In genomic region chr14:34449819-34450541, GRCh38 we compare ENCODE assay signal across 13 cellular contexts.
"Had no signal": no experiment of that assay in that cellular context is flagged by ENCODE, and none has a peak within 500 bp of the region (broad histone marks: within the 10 kb centered on the region; RNA-seq: fewer than 3 reads in every experiment).

No MANE protein-coding gene starts in this region.

- H3K36me3 ChIP-seq: breast epithelium had no signal

- H3K9me3 ChIP-seq: breast epithelium, suprapubic skin, upper lobe of left lung had no signal

- H3K27me3 ChIP-seq: breast epithelium, foreskin keratinocyte, suprapubic skin, upper lobe of left lung had no signal

- ATAC-seq: activated CD4-positive, alpha-beta T cell treated with anti-CD3 and anti-CD28 coated beads for 36 hours; activated CD8-positive, alpha-beta T cell treated with anti-CD3 and anti-CD28 coated beads for 36 hours; foreskin keratinocyte; stimulated activated naive CD8-positive, alpha-beta T cell treated with anti-CD3 and anti-CD28 coated beads, Interleukin-15, Interleukin-2, amounts not matched to agents 100 U/mL and 50 U/mL, for 24 hours had no signal

- H3K4me3 ChIP-seq: breast epithelium, suprapubic skin, upper lobe of left lung had no signal

- DNase-seq: activated CD4-positive, alpha-beta T cell treated with anti-CD3 and anti-CD28 coated beads for 36 hours; activated CD8-positive, alpha-beta memory T cell treated with anti-CD3 and anti-CD28 coated beads, Interleukin-2, amount 50 U/mL, for 4 hours; activated CD8-positive, alpha-beta T cell treated with anti-CD3 and anti-CD28 coated beads for 36 hours; activated naive CD4-positive, alpha-beta T cell; aorta; foreskin keratinocyte; head of caudate nucleus; stimulated activated CD4-positive, alpha-beta T cell treated with anti-CD3 and anti-CD28 coated beads, Interleukin-2, amount 100 ng/mL, for 48 hours; stimulated activated naive CD8-positive, alpha-beta T cell treated with anti-CD3 and anti-CD28 coated beads, Interleukin-15, Interleukin-2, amounts not matched to agents 100 U/mL and 50 U/mL, for 24 hours; upper lobe of left lung had no signal

- H3K27ac ChIP-seq: breast epithelium, foreskin keratinocyte, suprapubic skin, upper lobe of left lung, VCaP had no signal
